29 cellular contexts compared by ENCODE assay signal in the genomic region with DNA sequence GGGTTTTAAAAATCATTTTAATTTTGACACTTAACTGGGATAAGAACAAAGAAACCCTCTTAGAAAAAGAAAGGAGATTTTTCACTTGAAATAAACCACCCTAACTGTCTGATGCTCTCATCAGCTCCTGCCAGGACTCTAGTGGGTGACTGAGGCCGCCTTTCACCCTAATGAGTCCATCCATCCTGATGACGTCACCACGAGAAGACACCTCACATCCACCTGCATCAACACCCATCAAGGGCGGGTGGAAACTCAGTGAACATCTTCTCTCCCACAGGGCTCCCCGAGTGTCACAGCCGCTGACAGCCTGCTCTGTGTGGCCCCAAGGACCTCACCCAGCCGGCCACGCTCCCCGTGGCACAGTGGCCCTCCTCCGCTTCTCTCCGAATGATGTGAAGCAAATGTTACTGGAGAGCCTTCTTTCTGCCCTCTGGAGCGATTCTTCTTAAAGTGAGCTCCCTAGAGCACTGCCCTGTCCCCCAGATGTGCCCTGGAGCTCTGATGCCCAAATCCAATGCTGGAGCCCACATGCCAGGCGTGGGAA.
"Had no signal": no experiment of that assay in that cellular context is flagged by ENCODE, and none has a peak within 500 bp of the region (broad histone marks: within the 10 kb centered on the region; RNA-seq: fewer than 3 reads in every experiment).

No MANE protein-coding gene starts in this region.

- H3K4me3 Mint-ChIP-seq: activated CD8-positive, alpha-beta T cell treated with anti-CD3 and anti-CD28 coated beads for 36 hours; activated naive CD8-positive, alpha-beta T cell; activated T-cell treated with anti-CD3 and anti-CD28 coated beads, Interleukin-2, amount 50 U/mL, for 4 hours; activated T-helper 17 cell treated with anti-CD3 and anti-CD28 coated beads, Interleukin-2, amount 50 U/mL, for 72 hours; central memory CD8-positive, alpha-beta T cell; dendritic cell treated with granulocyte-macrophage colony-stimulating factor and Interleukin-4, amounts not matched to agents 40 ng/mL and 50 ng/mL, for 4 days; endodermal cell had no signal

- H3K36me3 Mint-ChIP-seq: activated naive CD8-positive, alpha-beta T cell had no signal

- H3K27ac Mint-ChIP-seq: activated CD8-positive, alpha-beta T cell treated with anti-CD3 and anti-CD28 coated beads for 36 hours; activated naive CD8-positive, alpha-beta T cell; activated T-helper 17 cell treated with anti-CD3 and anti-CD28 coated beads, Interleukin-2, amount 50 U/mL, for 72 hours; dendritic cell treated with granulocyte-macrophage colony-stimulating factor and Interleukin-4, amounts not matched to agents 40 ng/mL and 50 ng/mL, for 4 days; endodermal cell had no signal

- H3K4me3 ChIP-seq: coronary artery, dorsolateral prefrontal cortex had no signal

- H3K4me1 Mint-ChIP-seq: activated T-helper 17 cell treated with anti-CD3 and anti-CD28 coated beads, Interleukin-2, amount 50 U/mL, for 72 hours; central memory CD8-positive, alpha-beta T cell had no signal

- DNase-seq: activated CD4-positive, alpha-beta T cell treated with anti-CD3 and anti-CD28 coated beads for 4 hours; activated CD4-positive, alpha-beta T cell treated with anti-CD3 and anti-CD28 coated beads, Interleukin-2, amount 50 U/mL, for 1 hour; activated CD4-positive, alpha-beta T cell treated with anti-CD3 and anti-CD28 coated beads, Interleukin-2, amount 50 U/mL, for 48 hours; activated CD4-positive, CD25-positive, alpha-beta regulatory T cell; activated CD4-positive, CD25-positive, alpha-beta regulatory T cell treated with anti-CD3 and anti-CD28 coated beads, Interleukin-2, amount 50 U/mL, for 72 hours; activated CD8-positive, alpha-beta memory T cell treated with anti-CD3 and anti-CD28 coated beads for 24 hours; activated CD8-positive, alpha-beta T cell treated with anti-CD3 and anti-CD28 coated beads for 36 hours; activated effector memory CD4-positive, alpha-beta T cell treated with Interleukin-2 at 50 U/mL for 16 hours; activated gamma-delta T cell treated with Interleukin-2 at 50 U/mL for 16 hours; activated naive CD4-positive, alpha-beta T cell treated with anti-CD3 and anti-CD28 coated beads, Interleukin-2, amount 50 U/mL, for 16 hours; activated naive CD4-positive, alpha-beta T cell treated with Interleukin-2 at 50 U/mL for 16 hours; activated T-cell treated with anti-CD3 and anti-CD28 coated beads, Interleukin-2, amount 50 U/mL, for 4 hours; amniotic stem cell; anterior cingulate cortex; brain microvascular endothelial cell; dorsolateral prefrontal cortex; effector memory CD4-positive, alpha-beta T cell; endodermal cell; foreskin fibroblast; head of caudate nucleus; T-helper 2 cell had no signal

- H3K27ac ChIP-seq: brain microvascular endothelial cell, coronary artery, dorsolateral prefrontal cortex had no signal

- FAIRE-seq: astrocyte, bronchial epithelial cell, frontal cortex had no signal

- H3K27me3 Mint-ChIP-seq: activated CD8-positive, alpha-beta T cell treated with anti-CD3 and anti-CD28 coated beads for 36 hours; activated naive CD8-positive, alpha-beta T cell; activated T-helper 17 cell treated with anti-CD3 and anti-CD28 coated beads, Interleukin-2, amount 50 U/mL, for 72 hours; central memory CD8-positive, alpha-beta T cell; dendritic cell treated with granulocyte-macrophage colony-stimulating factor and Interleukin-4, amounts not matched to agents 40 ng/mL and 50 ng/mL, for 4 days had no signal

- H3K36me3 ChIP-seq: brain microvascular endothelial cell had no signal

- H3K27me3 ChIP-seq: brain microvascular endothelial cell had no signal
